Comparison of ENCODE assay signal across 1 cellular context in genomic region chr2:147463881-147464520, GRCh38.
TF ChIP-seq lines count a peak whose summit lies in the region.

No MANE protein-coding gene starts in this region.

TF ChIP-seq in GM12878, 131 proteins besides CTCF, POLR2A, EP300 and RAD21 (continued from another document):
- TF ChIP-seq NFYA (IDR thresholded peaks at IDR 0.05; ENCODE audit: borderline replicate concordance, low read depth, low read length) (no peak), KAT2A (conservative IDR thresholded peaks at IDR 0.05; ENCODE audit: control insufficient read depth, low read depth, low read length) (no peak), PAX8 (IDR thresholded peaks at IDR 0.05) (no peak), BCLAF1 (IDR thresholded peaks at IDR 0.05) (no peak), CHD2 (IDR thresholded peaks at IDR 0.05; ENCODE audit: borderline replicate concordance, low read depth, low read length) (no peak), FOXK2 (IDR thresholded peaks at IDR 0.05) (no peak), SUZ12 (IDR thresholded peaks at IDR 0.05; ENCODE audit: unreplicated experiment) (no peak), TCF12 (IDR thresholded peaks at IDR 0.05; ENCODE audit: low read depth, low read length) (no peak), KLF5 (IDR thresholded peaks at IDR 0.05; ENCODE audit: partially characterized antibody) (no peak)
- TF ChIP-seq, protein P1, sequence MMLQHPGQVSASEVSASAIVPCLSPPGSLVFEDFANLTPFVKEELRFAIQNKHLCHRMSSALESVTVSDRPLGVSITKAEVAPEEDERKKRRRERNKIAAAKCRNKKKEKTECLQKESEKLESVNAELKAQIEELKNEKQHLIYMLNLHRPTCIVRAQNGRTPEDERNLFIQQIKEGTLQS (IDR thresholded peaks at IDR 0.05; ENCODE audit: borderline replicate concordance, extremely low read depth, low read depth, low read length), result no peak
- TF ChIP-seq, protein P2, sequence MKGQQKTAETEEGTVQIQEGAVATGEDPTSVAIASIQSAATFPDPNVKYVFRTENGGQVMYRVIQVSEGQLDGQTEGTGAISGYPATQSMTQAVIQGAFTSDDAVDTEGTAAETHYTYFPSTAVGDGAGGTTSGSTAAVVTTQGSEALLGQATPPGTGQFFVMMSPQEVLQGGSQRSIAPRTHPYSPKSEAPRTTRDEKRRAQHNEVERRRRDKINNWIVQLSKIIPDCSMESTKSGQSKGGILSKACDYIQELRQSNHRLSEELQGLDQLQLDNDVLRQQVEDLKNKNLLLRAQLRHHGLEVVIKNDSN (IDR thresholded peaks at IDR 0.05; ENCODE audit: borderline replicate concordance, extremely low read length, insufficient read depth, low read depth, low read length), result no peak
